In the genomic region with DNA sequence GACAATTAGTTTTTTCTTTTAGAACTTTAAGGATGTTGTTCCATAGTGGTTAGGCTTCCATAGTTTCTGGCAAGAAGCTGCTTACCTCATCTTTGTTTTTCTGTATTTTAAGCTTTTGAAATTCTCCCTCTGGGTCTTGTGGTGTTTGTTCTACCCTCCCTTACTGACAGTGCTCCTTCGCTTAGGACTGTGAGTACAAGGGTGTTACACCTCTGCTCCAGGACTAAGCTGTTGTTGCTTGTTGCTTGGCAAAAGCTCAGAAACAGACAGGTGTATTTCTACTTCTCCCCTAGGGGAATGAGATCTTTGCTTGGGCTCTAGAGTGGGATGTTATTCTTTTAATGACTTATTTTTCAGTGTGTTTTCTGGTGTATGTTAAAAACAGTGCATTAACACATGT, we compare ENCODE assay signal across 27 cellular contexts.
DNase-seq lines count a peak whose midpoint lies in the region; ATAC-seq and TF ChIP-seq lines count a peak whose summit lies in the region.
"Had no signal": no experiment of that assay in that cellular context is flagged by ENCODE, and none has a peak within 500 bp of the region (broad histone marks: within the 10 kb centered on the region; RNA-seq: fewer than 3 reads in every experiment).

No MANE protein-coding gene starts in this region.

- H4K20me1 ChIP-seq in GM23338 (replicated peaks; ENCODE audit: insufficient read depth) = no peaks in the 10 kb centered on the region
- H4K20me1 ChIP-seq: BLaER1 treated with 17β-estradiol and CSF1 and Interleukin-3, amounts not matched to agents 10 nM and 100 nM had no signal

- H3F3A ChIP-seq in GM23338 (replicated peaks; ENCODE audit: low read depth) = no peaks in the 10 kb centered on the region

- peak; percentile 32; the same call in 1 of the 3 replicates for ATAC-seq in GM23338
- peak; percentile 43; the same call in 1 of the 2 replicates for ATAC-seq in WTC11
- no peak for ATAC-seq in HG03565 (IDR thresholded peaks at IDR 0.05; ENCODE audit: unreplicated experiment)
- ATAC-seq: A549, GM12878, Right ventricle myocardium inferior, SK-N-SH treated with all-trans-retinoic acid at 6 μM for 48 hours had no signal

- no peaks in the 10 kb centered on the region for H3K27me3 Mint-ChIP-seq in GM23338 (ENCODE audit: insufficient read depth, low read depth, poor library complexity)
- H3K27me3 Mint-ChIP-seq in WTC11 (ENCODE audit: low read depth) = no peaks in the 10 kb centered on the region
- H3K27me3 Mint-ChIP-seq: CD4-positive, alpha-beta T cell had no signal

- H3K4me3 ChIP-seq in GM23338 (no peak overlapping the region), sigmoid colon (no peak overlapping the region), suprapubic skin (no peak overlapping the region)
- H3K4me3 ChIP-seq: A549; BLaER1 treated with 17β-estradiol and CSF1 and Interleukin-3, amounts not matched to agents 10 nM and 100 nM; GM12878; PC-9; SJCRH30 had no signal

- no peak overlapping the region for H3K4me2 ChIP-seq in GM23338
- H3K4me2 ChIP-seq: A549; BLaER1 treated with 17β-estradiol and CSF1 and Interleukin-3, amounts not matched to agents 10 nM and 100 nM; PC-9 had no signal

- H3K9me3 Mint-ChIP-seq in GM23338 (peaks cover 7% of the 10 kb centered on the region; the same call in 2 of the 3 replicates), WTC11 (peaks cover 10% of the 10 kb centered on the region)
- H3K9me3 Mint-ChIP-seq: CD4-positive, alpha-beta T cell had no signal

- WGBS in sigmoid colon, 2 donors = 98 to 100% methylated on average over 1 of the region's 1 CpG
- WGBS in suprapubic skin = 72% methylated on average over 1 of the region's 1 CpG

- H3K27ac Mint-ChIP-seq in GM23338 (no peak overlapping the region; the same call in 1 of the 2 replicates), WTC11 (no peak overlapping the region; the same call in 1 of the 2 replicates)
- H3K27ac Mint-ChIP-seq: CD4-positive, alpha-beta T cell had no signal

- TF ChIP-seq EP300 in sigmoid colon (IDR thresholded peaks at IDR 0.05) (no peak), suprapubic skin (IDR thresholded peaks at IDR 0.05) (no peak)

- H3K4me1 ChIP-seq in GM23338 (ENCODE audit: insufficient read depth) = no peaks in the 10 kb centered on the region
- peaks cover 0 to 56% (median 20%) of the 10 kb centered on the region in 4 donors for H3K4me1 ChIP-seq in sigmoid colon
- no peaks in the 10 kb centered on the region for H3K4me1 ChIP-seq in suprapubic skin
- H3K4me1 ChIP-seq: A549; BLaER1 treated with 17β-estradiol and CSF1 and Interleukin-3, amounts not matched to agents 10 nM and 100 nM had no signal

- H3K36me3 ChIP-seq in GM23338 (ENCODE audit: insufficient read depth) (no peaks in the 10 kb centered on the region), sigmoid colon (no peaks in the 10 kb centered on the region), suprapubic skin (peaks cover 4% of the 10 kb centered on the region)

- intact Hi-C loops in sigmoid colon (cut with DNase I) = no loop called here

- TF ChIP-seq CTCF in GM23338 (conservative IDR thresholded peaks at IDR 0.05; ENCODE audit: low read depth in 2 of 2) (no peak), WTC11 (IDR thresholded peaks at IDR 0.05) (no peak), sigmoid colon (IDR thresholded peaks at IDR 0.05) (no peak), suprapubic skin (IDR thresholded peaks at IDR 0.05) (no peak)

- no peak for DNase-seq in GM23338 (ENCODE audit: low spot score)
- DNase-seq in WTC11 (ENCODE audit: low spot score) = no peak
- DNase-seq in myocyte (ENCODE audit: low read depth) = peak; percentile 9
- DNase-seq in sigmoid colon = no peak
- no peak for DNase-seq in stimulated activated CD4-positive, alpha-beta T cell treated with anti-CD3 and anti-CD28 coated beads, Interleukin-1b, Interleukin-23, amount 100 ng/mL, for 48 hours
- no peak for DNase-seq in suprapubic skin (ENCODE audit: low spot score in 2 of 2)
- DNase-seq: AML-193; CD4-positive, alpha-beta T cell; GDM1; GOT3; HCEC 1CT; Karpas-422; NCI-H1092; NCI-H1417 treated with DMSO at 0.1 percent for 48 hours; NCI-H1694 treated with DMSO at 0.1 percent for 48 hours; NCI-H2081; NCI-H446; NCI-H524 treated with DMSO at 0.1 percent for 48 hours; NCI-H774; PC-9; SJCRH30 had no signal

- H3K36me3 Mint-ChIP-seq in GM23338 (ENCODE audit: low read depth) (no peaks in the 10 kb centered on the region), WTC11 (peaks cover 12% of the 10 kb centered on the region)

- CTCF ChIA-PET in WTC11 (lab: Charles Lee) = interaction anchor here (0.7 kb wide), 1 partner anchor 191 kb away, joined by 3 read pairs; no protein-coding TSS in a partner anchor

- H3K9me2 ChIP-seq in GM23338 (ENCODE audit: insufficient read depth) = no peaks in the 10 kb centered on the region

- H2AFZ ChIP-seq in GM23338 = no peak overlapping the region
- H2AFZ ChIP-seq: PC-9 had no signal

- H3K4me1 Mint-ChIP-seq in GM23338 (no peaks in the 10 kb centered on the region), WTC11 (no peaks in the 10 kb centered on the region)

- POLR2A ChIA-PET in WTC11 (lab: Charles Lee) = no interaction called here

- no peaks in the 10 kb centered on the region for H3K79me2 ChIP-seq in GM23338 (replicated peaks; ENCODE audit: insufficient read depth)

- TF ChIP-seq POLR2A in sigmoid colon (IDR thresholded peaks at IDR 0.05) (no peak), suprapubic skin (IDR thresholded peaks at IDR 0.05) (no peak)

- H3K27ac ChIP-seq in GM23338 (ENCODE audit: low read depth) (no peak overlapping the region), sigmoid colon (peak overlapping the region in 3 of 4 donors; percentile 43 to 70 (median 68)), suprapubic skin (no peak overlapping the region)
- H3K27ac ChIP-seq: A549; BLaER1 treated with 17β-estradiol and CSF1 and Interleukin-3, amounts not matched to agents 10 nM and 100 nM; PC-9; SJCRH30 had no signal

- H3K9me3 ChIP-seq in sigmoid colon (peaks cover 0 to 1% (median 0%) of the 10 kb centered on the region in 4 donors), suprapubic skin (no peaks in the 10 kb centered on the region)
- H3K9me3 ChIP-seq: A549 had no signal

- H3K4me3 Mint-ChIP-seq in GM23338 = no peak overlapping the region
- H3K4me3 Mint-ChIP-seq in WTC11 = no peak overlapping the region
- H3K4me3 Mint-ChIP-seq: CD4-positive, alpha-beta T cell had no signal

- H3K27me3 ChIP-seq in GM23338 (ENCODE audit: insufficient read depth) (no peaks in the 10 kb centered on the region), sigmoid colon (no peaks in the 10 kb centered on the region), suprapubic skin (no peaks in the 10 kb centered on the region)
- H3K27me3 ChIP-seq: BLaER1 treated with 17β-estradiol and CSF1 and Interleukin-3, amounts not matched to agents 10 nM and 100 nM; SJCRH30 had no signal

TF ChIP-seq in GM23338, 12 proteins besides CTCF, POLR2A, EP300 and RAD21 (continues in another document):
- TF ChIP-seq ZNF114 (CRISPR knock-in tag; IDR thresholded peaks at IDR 0.05) (no peak), NANOG (IDR thresholded peaks at IDR 0.05; ENCODE audit: borderline replicate concordance) (no peak), CREB1 (CRISPR knock-in tag; IDR thresholded peaks at IDR 0.05; ENCODE audit: low read depth) (no peak), EZH2 (IDR thresholded peaks at IDR 0.05; ENCODE audit: low read depth, unreplicated experiment) (no peak), POLR2AphosphoS5 (IDR thresholded peaks at IDR 0.05; ENCODE audit: low read depth) (no peak), JUNB (IDR thresholded peaks at IDR 0.05; ENCODE audit: unreplicated experiment) (no peak), EZH2phosphoT487 (IDR thresholded peaks at IDR 0.05; ENCODE audit: unreplicated experiment) (no peak)
- TF ChIP-seq, protein P1, sequence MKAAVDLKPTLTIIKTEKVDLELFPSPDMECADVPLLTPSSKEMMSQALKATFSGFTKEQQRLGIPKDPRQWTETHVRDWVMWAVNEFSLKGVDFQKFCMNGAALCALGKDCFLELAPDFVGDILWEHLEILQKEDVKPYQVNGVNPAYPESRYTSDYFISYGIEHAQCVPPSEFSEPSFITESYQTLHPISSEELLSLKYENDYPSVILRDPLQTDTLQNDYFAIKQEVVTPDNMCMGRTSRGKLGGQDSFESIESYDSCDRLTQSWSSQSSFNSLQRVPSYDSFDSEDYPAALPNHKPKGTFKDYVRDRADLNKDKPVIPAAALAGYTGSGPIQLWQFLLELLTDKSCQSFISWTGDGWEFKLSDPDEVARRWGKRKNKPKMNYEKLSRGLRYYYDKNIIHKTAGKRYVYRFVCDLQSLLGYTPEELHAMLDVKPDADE (IDR thresholded peaks at IDR 0.05) = no peak

TF ChIP-seq in WTC11, 78 proteins besides CTCF, POLR2A, EP300 and RAD21 (continues in another document):
- TF ChIP-seq TCF7 (CRISPR knock-in tag; IDR thresholded peaks at IDR 0.05; ENCODE audit: low read depth) = no peak
- no peak for TF ChIP-seq ETV6 (CRISPR knock-in tag; IDR thresholded peaks at IDR 0.05)
- no peak for TF ChIP-seq ZNF263 (CRISPR knock-in tag; IDR thresholded peaks at IDR 0.05; ENCODE audit: low read depth)
- TF ChIP-seq, protein P2, sequence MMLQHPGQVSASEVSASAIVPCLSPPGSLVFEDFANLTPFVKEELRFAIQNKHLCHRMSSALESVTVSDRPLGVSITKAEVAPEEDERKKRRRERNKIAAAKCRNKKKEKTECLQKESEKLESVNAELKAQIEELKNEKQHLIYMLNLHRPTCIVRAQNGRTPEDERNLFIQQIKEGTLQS (CRISPR knock-in tag; conservative IDR thresholded peaks at IDR 0.05) = no peak
- TF ChIP-seq, protein P3, sequence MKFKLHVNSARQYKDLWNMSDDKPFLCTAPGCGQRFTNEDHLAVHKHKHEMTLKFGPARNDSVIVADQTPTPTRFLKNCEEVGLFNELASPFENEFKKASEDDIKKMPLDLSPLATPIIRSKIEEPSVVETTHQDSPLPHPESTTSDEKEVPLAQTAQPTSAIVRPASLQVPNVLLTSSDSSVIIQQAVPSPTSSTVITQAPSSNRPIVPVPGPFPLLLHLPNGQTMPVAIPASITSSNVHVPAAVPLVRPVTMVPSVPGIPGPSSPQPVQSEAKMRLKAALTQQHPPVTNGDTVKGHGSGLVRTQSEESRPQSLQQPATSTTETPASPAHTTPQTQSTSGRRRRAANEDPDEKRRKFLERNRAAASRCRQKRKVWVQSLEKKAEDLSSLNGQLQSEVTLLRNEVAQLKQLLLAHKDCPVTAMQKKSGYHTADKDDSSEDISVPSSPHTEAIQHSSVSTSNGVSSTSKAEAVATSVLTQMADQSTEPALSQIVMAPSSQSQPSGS (CRISPR knock-in tag; IDR thresholded peaks at IDR 0.05; ENCODE audit: borderline replicate concordance, low read depth) = no peak
- TF ChIP-seq USF1 (CRISPR knock-in tag; IDR thresholded peaks at IDR 0.05) = no peak

Comparison
In these comparisons a context has a peak if more than half of its experiments do, and no peak if none do; other contexts are left out.
1. H3K27ac ChIP-seq: peak in sigmoid colon (3 of 4); none in GM23338 (single experiment) and suprapubic skin (single experiment).